11 cellular contexts compared by ENCODE assay signal in the genomic region with DNA sequence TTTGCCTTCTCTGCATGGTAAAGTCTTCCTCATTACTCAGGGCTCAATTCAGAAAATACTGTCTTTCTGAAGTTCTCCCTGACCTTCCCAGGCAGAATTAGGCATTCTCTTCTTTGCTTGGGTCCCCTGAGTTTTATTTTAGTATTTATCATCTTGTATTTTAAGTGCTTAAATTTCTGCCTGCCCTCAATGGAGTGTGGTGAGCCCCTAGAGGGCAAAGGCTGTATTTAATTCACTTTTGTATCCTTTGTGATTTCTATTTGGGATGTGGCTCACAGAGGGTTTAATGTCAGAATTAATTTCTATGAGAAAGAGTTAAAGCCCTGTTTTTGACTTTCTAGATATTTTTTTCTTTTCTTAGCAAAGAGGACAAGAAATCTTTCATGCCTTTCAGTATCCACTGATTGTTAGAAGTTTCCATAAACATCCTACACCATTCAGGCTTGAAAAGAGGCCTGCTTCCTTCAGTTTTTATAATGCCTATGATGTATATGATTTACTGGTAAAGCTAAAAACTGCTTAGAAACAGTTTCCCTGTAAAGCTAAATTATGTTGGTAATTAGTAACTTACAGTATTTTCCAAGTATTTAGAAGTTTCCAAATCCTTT. TPM values are rescaled to one million over a fixed set of nuclear protein-coding genes. Genes with fewer than 3 reads are reported as not detected.
DNase-seq lines count a peak whose midpoint lies in the region; ATAC-seq and TF ChIP-seq lines count a peak whose summit lies in the region.
"Had no signal": no experiment of that assay in that cellular context is flagged by ENCODE, and none has a peak within 500 bp of the region (broad histone marks: within the 10 kb centered on the region; RNA-seq: fewer than 3 reads in every experiment).

No MANE protein-coding gene starts in this region.

- H3K4me3 ChIP-seq in fibroblast of mammary gland (ENCODE audit: control insufficient read depth, low read depth, low read length) (no peak overlapping the region), testis (no peak overlapping the region)
- H3K4me3 ChIP-seq: BLaER1 treated with 17β-estradiol and CSF1 and Interleukin-3, amounts not matched to agents 10 nM and 100 nM had no signal

- no peaks in the 10 kb centered on the region for H3K27me3 ChIP-seq in testis
- H3K27me3 ChIP-seq: BLaER1 treated with 17β-estradiol and CSF1 and Interleukin-3, amounts not matched to agents 10 nM and 100 nM had no signal

- ATAC-seq in GM18873 (IDR thresholded peaks at IDR 0.05; ENCODE audit: low FRiP score, unreplicated experiment): no peak
- ATAC-seq: stimulated activated memory B cell treated with anti-CD40 and anti-IgM and Interleukin-4, amounts not matched to agents 10 μg/mL and 1 μg/mL and 100 μg/mL, for 72 hours had no signal

- H3K27ac ChIP-seq in testis: no peak overlapping the region
- H3K27ac ChIP-seq: BLaER1 treated with 17β-estradiol and CSF1 and Interleukin-3, amounts not matched to agents 10 nM and 100 nM had no signal

- DNase-seq in NCI-H524 (lab: John Stamatoyannopoulos, UW) (peak; percentile 2 to 21), NCI-H524 treated with DMSO at 0.1 percent for 48 hours (lab: John Stamatoyannopoulos, UW) (no peak), OCI-M1 (lab: John Stamatoyannopoulos, UW) (peak; percentile 85), fibroblast of mammary gland (ENCODE audit: low read depth) (peak; percentile 24), testis (no peak), NCI-H226 (no peak)
- DNase-seq in stimulated activated CD4-positive, alpha-beta T cell treated with anti-CD3 and anti-CD28 coated beads, Interleukin-2, amount 100 ng/mL, for 24 hours: no peak

- no peaks in the 10 kb centered on the region for H3K36me3 ChIP-seq in testis (ENCODE audit: low read depth, missing control alignments)
- H3K36me3 ChIP-seq: BLaER1 treated with 17β-estradiol and CSF1 and Interleukin-3, amounts not matched to agents 10 nM and 100 nM had no signal

- intact Hi-C loops in testis (cut with DNase I; ENCODE audit: low total_unique reads): no loop called here

- H3K4me1 ChIP-seq in testis: no peaks in the 10 kb centered on the region

- no peaks in the 10 kb centered on the region for H3K9me3 ChIP-seq in testis
- H3K9me3 ChIP-seq: BLaER1 treated with 17β-estradiol and CSF1 and Interleukin-3, amounts not matched to agents 10 nM and 100 nM had no signal

- TF ChIP-seq CTCF in fibroblast of mammary gland (conservative IDR thresholded peaks at IDR 0.05; ENCODE audit: control insufficient read depth, insufficient read depth, low read depth, low read length) (peak; percentile 61), testis (IDR thresholded peaks at IDR 0.05) (peak in 2 of 3 experiments; percentile 35 to 43)

- no peak for TF ChIP-seq POLR2A in testis (IDR thresholded peaks at IDR 0.05)

RNA-seq across cellular contexts. Expression of gene PTPRB, which starts 55.6 kb away (rescaled TPM):
- total RNA-seq in testis: 10 to 100 TPM in 1 of 2 donors, 1 to 10 TPM in 1; 7.2 to 10.9 TPM
- 5.3 TPM for polyA plus RNA-seq in testis (ENCODE audit: insufficient read depth, low read depth, low replicate concordance)
- total RNA-seq: activated CD8-positive, alpha-beta memory T cell treated with anti-CD3 and anti-CD28 coated beads for 36 hours had no signal

Comparison
In these comparisons a context has a peak if more than half of its experiments do, and no peak if none do; other contexts are left out.
1. DNase-seq: peak in NCI-H524 (2 of 2), OCI-M1 (single experiment) and fibroblast of mammary gland (single experiment); none in NCI-H524 treated with DMSO at 0.1 percent for 48 hours (single experiment), testis (single experiment), NCI-H226 (single experiment) and stimulated activated CD4-positive, alpha-beta T cell treated with anti-CD3 and anti-CD28 coated beads, Interleukin-2, amount 100 ng/mL, for 24 hours (0 of 2).